Comparison of ENCODE assay signal across 8 cellular contexts in genomic region chr3:83523470-83524073, GRCh38.
DNase-seq lines count a peak whose midpoint lies in the region; ATAC-seq and TF ChIP-seq lines count a peak whose summit lies in the region.

No MANE protein-coding gene starts in this region.

- no peak overlapping the region for H3K4ac ChIP-seq in neuronal stem cell (ENCODE audit: low read length)

- peaks cover 9 to 10% of the 10 kb centered on the region in 2 donors for H3K9me3 Mint-ChIP-seq in effector memory CD8-positive, alpha-beta T cell

- ATAC-seq in GM21717 (IDR thresholded peaks at IDR 0.05; ENCODE audit: unreplicated experiment) = peak; percentile 89
- peak; percentile 99 for ATAC-seq in PC-3
- no peak for ATAC-seq in effector memory CD8-positive, alpha-beta T cell (replicated peaks)

- intact Hi-C loops in PC-3 (cut with micrococcal nuclease) = loop anchor here (1.0 to 5.0 kb wide), 5 partner anchors 286 to 1651 kb away; no protein-coding TSS in a partner anchor

- TF ChIP-seq CTCF in PC-3 (conservative IDR thresholded peaks at IDR 0.05; ENCODE audit: low read depth, low read length) = peak; percentile 92

- H3K36me3 ChIP-seq in PC-3 (ENCODE audit: low read depth, low read length) = no peaks in the 10 kb centered on the region
- H3K36me3 ChIP-seq in neuronal stem cell (replicated peaks in 1 of 2; ENCODE audit: control insufficient read depth in 2 of 2, insufficient read depth in 2 of 2, low read length in 2 of 2) = no peaks in the 10 kb centered on the region

- no peaks in the 10 kb centered on the region for H3K9me3 ChIP-seq in PC-3 (ENCODE audit: low read length)
- H3K9me3 ChIP-seq in neuronal stem cell (replicated peaks in 1 of 2; ENCODE audit: control insufficient read depth in 2 of 2, insufficient read depth in 1 of 2, low read depth in 1 of 2, low read length in 2 of 2) = no peaks in the 10 kb centered on the region

- no peak for TF ChIP-seq POLR2A in erythroblast (IDR thresholded peaks at IDR 0.05; ENCODE audit: low read length)

- H3K9ac ChIP-seq in PC-3 (ENCODE audit: low read length) = no peak overlapping the region
- no peak overlapping the region for H3K9ac ChIP-seq in neuronal stem cell (ENCODE audit: low read depth, low read length, poor library complexity)

- no peaks in the 10 kb centered on the region for H3F3A ChIP-seq in PC-3 (ENCODE audit: low read length, unreplicated experiment)

- H3K36me3 Mint-ChIP-seq in effector memory CD8-positive, alpha-beta T cell (ENCODE audit: insufficient read depth) = no peaks in the 10 kb centered on the region

- no peaks in the 10 kb centered on the region for H3K79me2 ChIP-seq in PC-3 (ENCODE audit: low read length)

- no peak overlapping the region for H3K23ac ChIP-seq in neuronal stem cell (ENCODE audit: low read depth, low read length, poor library complexity)

- BruUV-seq in PC-3 (replicated peaks; lab: Mats Ljungman, UMichigan) = no TSS peak

- no peaks in the 10 kb centered on the region for H3K9me2 ChIP-seq in PC-3 (replicated peaks; ENCODE audit: low read length)

- H3K14ac ChIP-seq in neuronal stem cell (ENCODE audit: low read length) = no peak overlapping the region

- H3K4me1 Mint-ChIP-seq in effector memory CD8-positive, alpha-beta T cell (ENCODE audit: low read depth in 2 of 2) = no peaks in the 10 kb centered on the region

- H3K4me1 ChIP-seq in PC-3 (ENCODE audit: insufficient read depth, low read length) (no peaks in the 10 kb centered on the region), neuronal stem cell (ENCODE audit: control insufficient read depth in 2 of 2, insufficient read depth in 1 of 2, low read depth in 1 of 2, low read length in 2 of 2) (no peaks in the 10 kb centered on the region)

- H3K27ac Mint-ChIP-seq in effector memory CD8-positive, alpha-beta T cell = no peak overlapping the region

- H2BK15ac ChIP-seq in neuronal stem cell (ENCODE audit: low read length) = no peak overlapping the region

- H4K91ac ChIP-seq in neuronal stem cell (ENCODE audit: low read depth, low read length, poor library complexity) = no peak overlapping the region

- H2BK12ac ChIP-seq in neuronal stem cell (ENCODE audit: low read length) = no peak overlapping the region

- no peak overlapping the region for H3K4me3 Mint-ChIP-seq in effector memory CD8-positive, alpha-beta T cell

- H3K27ac ChIP-seq in PC-3 (ENCODE audit: low read length) (no peak overlapping the region), neuronal stem cell (replicated peaks; ENCODE audit: low read length) (no peak overlapping the region)

- H2BK5ac ChIP-seq in neuronal stem cell (ENCODE audit: low read length) = no peak overlapping the region

- POLR2A ChIA-PET in PC-3 (lab: Charles Lee; ENCODE audit: unreplicated experiment) = no interaction called here

- H3K18ac ChIP-seq in neuronal stem cell (ENCODE audit: low read length) = no peak overlapping the region

- H2AFZ ChIP-seq in PC-3 (ENCODE audit: low read length) (no peak overlapping the region), neuronal stem cell (ENCODE audit: low read length) (no peak overlapping the region)

- no peaks in the 10 kb centered on the region for H3K79me1 ChIP-seq in neuronal stem cell (ENCODE audit: low read depth, low read length)

- H2AK5ac ChIP-seq in neuronal stem cell (ENCODE audit: low read depth, low read length) = no peak overlapping the region

- CTCF ChIA-PET in PC-3 (lab: Charles Lee) = no interaction called here

- no peak overlapping the region for H3K4me2 ChIP-seq in PC-3 (ENCODE audit: low read length)
- no peak overlapping the region for H3K4me2 ChIP-seq in neuronal stem cell (ENCODE audit: insufficient read depth, low read length, poor library complexity, severe bottlenecking)

- no peaks in the 10 kb centered on the region for H4K20me1 ChIP-seq in PC-3 (ENCODE audit: low read length)

- no peak overlapping the region for H3K4me3 ChIP-seq in Jurkat, Clone E6-1 (ENCODE audit: low read length)
- H3K4me3 ChIP-seq in PC-3 (ENCODE audit: low read length) (no peak overlapping the region), neuronal stem cell (ENCODE audit: low read length in 2 of 2) (no peak overlapping the region)

- no CpG with 5 or more reads among the region's 7 CpGs for WGBS in neuronal stem cell (ENCODE audit: extremely low coverage in 2 of 2, insufficient read length in 2 of 2, insufficient replicate concordance in 1 of 2), 2 donors

- H3K27me3 Mint-ChIP-seq in effector memory CD8-positive, alpha-beta T cell = no peaks in the 10 kb centered on the region

- DNase-seq in GDM1 (lab: John Stamatoyannopoulos, UW) (peak; percentile 30), PC-3 (peak; percentile 84), erythroblast (lab: John Stamatoyannopoulos, UW) (peak; percentile 44 to 54), neuronal stem cell (ENCODE audit: low spot score) (peak; percentile 64)
- DNase-seq in Jurkat, Clone E6-1 (ENCODE audit: low read depth, low spot score) = peak; percentile 91
- DNase-seq in stimulated activated CD4-positive, alpha-beta T cell treated with anti-CD3 and anti-CD28 coated beads, Interleukin-2, amount 100 ng/mL, for 24 hours = no peak
- no peak for DNase-seq in effector memory CD8-positive, alpha-beta T cell

- no peak overlapping the region for H4K8ac ChIP-seq in neuronal stem cell (ENCODE audit: low read depth, low read length)

- no peaks in the 10 kb centered on the region for H3K27me3 ChIP-seq in PC-3 (ENCODE audit: low read length)
- no peaks in the 10 kb centered on the region for H3K27me3 ChIP-seq in neuronal stem cell (ENCODE audit: control insufficient read depth in 3 of 3, insufficient read depth in 3 of 3, low read depth in 1 of 3, low read length in 3 of 3)

- H2BK120ac ChIP-seq in neuronal stem cell (ENCODE audit: low read depth, low read length) = no peak overlapping the region

Comparison
In these comparisons a context has a peak if more than half of its experiments do, and no peak if none do; other contexts are left out.
1. DNase-seq: peak in GDM1 (single experiment), Jurkat, Clone E6-1 (single experiment), PC-3 (single experiment), erythroblast (2 of 2) and neuronal stem cell (single experiment); none in stimulated activated CD4-positive, alpha-beta T cell treated with anti-CD3 and anti-CD28 coated beads, Interleukin-2, amount 100 ng/mL, for 24 hours (0 of 2) and effector memory CD8-positive, alpha-beta T cell (0 of 3).